ENCODE assay signal across 22 cellular contexts in the genomic region with DNA sequence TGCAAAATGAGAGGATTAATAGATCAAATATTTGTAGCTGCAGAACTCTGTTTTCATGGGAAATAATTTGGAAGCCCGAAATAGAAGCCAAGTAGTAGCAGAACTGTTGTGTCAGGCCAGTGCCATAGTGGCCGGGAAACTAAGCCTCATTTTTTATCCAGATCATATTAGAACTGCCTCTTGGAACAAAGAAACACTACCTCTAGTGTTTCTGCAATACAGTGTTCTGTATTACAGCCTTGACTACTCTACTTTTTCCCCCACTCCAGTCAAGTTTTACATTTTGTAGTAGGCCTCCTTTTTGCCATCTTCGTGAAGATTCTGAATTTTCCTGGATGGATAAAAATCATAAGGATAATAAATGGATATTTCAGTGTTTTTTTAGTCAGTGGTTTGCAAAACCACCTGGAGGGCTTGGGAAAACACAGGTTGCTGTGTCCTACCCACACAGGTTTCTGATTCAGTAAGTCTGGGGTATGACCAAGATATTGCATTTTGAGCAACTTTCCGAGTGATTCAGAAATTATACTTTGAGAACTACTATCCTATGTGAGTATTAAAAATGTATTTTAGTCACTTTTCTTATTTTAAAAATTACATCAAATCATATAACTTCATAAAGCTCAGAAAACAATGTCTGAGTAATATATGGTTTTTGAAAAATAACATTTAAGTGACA.
DNase-seq lines count a peak whose midpoint lies in the region; ATAC-seq and TF ChIP-seq lines count a peak whose summit lies in the region.
"Had no signal": no experiment of that assay in that cellular context is flagged by ENCODE, and none has a peak within 500 bp of the region (broad histone marks: within the 10 kb centered on the region; RNA-seq: fewer than 3 reads in every experiment).

No MANE protein-coding gene starts in this region.

- H3K36me3 ChIP-seq in suprapubic skin = no peaks in the 10 kb centered on the region
- H3K36me3 ChIP-seq: gastroesophageal sphincter, MG63, sigmoid colon, upper lobe of left lung had no signal

- peaks cover 55% of the 10 kb centered on the region for H3K4me1 Mint-ChIP-seq in activated T-cell treated with anti-CD3 and anti-CD28 coated beads, Interleukin-2, amount 50 U/mL, for 72 hours (ENCODE audit: low read depth)

- H3K36me3 Mint-ChIP-seq in activated T-cell treated with anti-CD3 and anti-CD28 coated beads, Interleukin-2, amount 50 U/mL, for 72 hours (ENCODE audit: insufficient read depth in 2 of 2) = peaks cover 21 to 34% of the 10 kb centered on the region in 2 donors
- H3K36me3 Mint-ChIP-seq: natural killer cell had no signal

- no peaks in the 10 kb centered on the region for H3K27me3 Mint-ChIP-seq in activated T-cell treated with anti-CD3 and anti-CD28 coated beads, Interleukin-2, amount 50 U/mL, for 72 hours (ENCODE audit: low read depth)
- H3K27me3 Mint-ChIP-seq: CD8-positive, alpha-beta memory T cell had no signal

- peak; percentile 13 for DNase-seq in stimulated activated CD4-positive, alpha-beta T cell treated with anti-CD3 and anti-CD28 coated beads, Interleukin-15, amount 100 ng/mL, for 24 hours
- no peak for DNase-seq in stimulated activated CD4-positive, alpha-beta T cell treated with anti-CD3 and anti-CD28 coated beads, Interleukin-12 subunit alpha, Interleukin-12 subunit beta, amount 100 ng/mL, for 4 hours
- DNase-seq in activated T-cell treated with anti-CD3 and anti-CD28 coated beads, Interleukin-2, amount 50 U/mL, for 72 hours = peak; percentile 31 to 32
- DNase-seq in fibroblast of gingiva (ENCODE audit: low read depth) (peak; percentile 11), suprapubic skin (ENCODE audit: low spot score in 2 of 2) (no peak), NCI-H146 (lab: John Stamatoyannopoulos, UW) (no peak), NCI-H1694 (lab: John Stamatoyannopoulos, UW) (no peak)
- DNase-seq: CD8-positive, alpha-beta memory T cell; central memory CD4-positive, alpha-beta T cell; DMS53; dorsolateral prefrontal cortex; erythroblast; GOT3; MG63; natural killer cell; NCI-H1436; NCI-H2171; NCI-H526; sigmoid colon; upper lobe of left lung had no signal

- H3K27ac Mint-ChIP-seq in activated T-cell treated with anti-CD3 and anti-CD28 coated beads, Interleukin-2, amount 50 U/mL, for 72 hours = peak overlapping the region; percentile 54
- H3K27ac Mint-ChIP-seq: natural killer cell had no signal

- no peak for TF ChIP-seq POLR2A in suprapubic skin (IDR thresholded peaks at IDR 0.05)

- ATAC-seq in activated T-cell treated with anti-CD3 and anti-CD28 coated beads, Interleukin-2, amount 50 U/mL, for 72 hours (replicated peaks in 1 of 2) = peak; percentile 94 to 95
- ATAC-seq: gastroesophageal sphincter, natural killer cell had no signal

- H3K9me3 Mint-ChIP-seq in activated T-cell treated with anti-CD3 and anti-CD28 coated beads, Interleukin-2, amount 50 U/mL, for 72 hours = peaks cover 6 to 11% of the 10 kb centered on the region in 2 donors
- H3K9me3 Mint-ChIP-seq: natural killer cell had no signal

- H3K4me3 Mint-ChIP-seq in activated T-cell treated with anti-CD3 and anti-CD28 coated beads, Interleukin-2, amount 50 U/mL, for 72 hours = peak overlapping the region; percentile 30 to 65
- H3K4me3 Mint-ChIP-seq: CD8-positive, alpha-beta memory T cell; natural killer cell had no signal

- no peak for TF ChIP-seq CTCF in suprapubic skin (IDR thresholded peaks at IDR 0.05)

- WGBS in suprapubic skin = 78% methylated on average over 4 of the region's 4 CpGs

- no peak for TF ChIP-seq EP300 in suprapubic skin (IDR thresholded peaks at IDR 0.05)

- peak overlapping the region; percentile 14 for H3K27ac ChIP-seq in suprapubic skin
- H3K27ac ChIP-seq: dorsolateral prefrontal cortex, parathyroid adenoma had no signal

- no peak overlapping the region for H3K4me3 ChIP-seq in suprapubic skin
- H3K4me3 ChIP-seq: dorsolateral prefrontal cortex, gastroesophageal sphincter, MG63, sigmoid colon, upper lobe of left lung had no signal

- H3K4me1 ChIP-seq in suprapubic skin = peaks cover 17% of the 10 kb centered on the region
- H3K4me1 ChIP-seq: parathyroid adenoma had no signal

- H3K27me3 ChIP-seq in suprapubic skin = no peaks in the 10 kb centered on the region
- H3K27me3 ChIP-seq: dorsolateral prefrontal cortex, gastroesophageal sphincter, MG63, sigmoid colon, upper lobe of left lung had no signal

- no peaks in the 10 kb centered on the region for H3K9me3 ChIP-seq in suprapubic skin
- H3K9me3 ChIP-seq: gastroesophageal sphincter, MG63, sigmoid colon, upper lobe of left lung had no signal

Comparison
In these comparisons a context has a peak if more than half of its experiments do, and no peak if none do; other contexts are left out.
1. DNase-seq: peak in stimulated activated CD4-positive, alpha-beta T cell treated with anti-CD3 and anti-CD28 coated beads, Interleukin-15, amount 100 ng/mL, for 24 hours (single experiment), activated T-cell treated with anti-CD3 and anti-CD28 coated beads, Interleukin-2, amount 50 U/mL, for 72 hours (2 of 2) and fibroblast of gingiva (single experiment); none in stimulated activated CD4-positive, alpha-beta T cell treated with anti-CD3 and anti-CD28 coated beads, Interleukin-12 subunit alpha, Interleukin-12 subunit beta, amount 100 ng/mL, for 4 hours (single experiment), suprapubic skin (0 of 2), NCI-H146 (single experiment) and NCI-H1694 (single experiment).